ENCODE assay signal across 21 cellular contexts in the genomic region with DNA sequence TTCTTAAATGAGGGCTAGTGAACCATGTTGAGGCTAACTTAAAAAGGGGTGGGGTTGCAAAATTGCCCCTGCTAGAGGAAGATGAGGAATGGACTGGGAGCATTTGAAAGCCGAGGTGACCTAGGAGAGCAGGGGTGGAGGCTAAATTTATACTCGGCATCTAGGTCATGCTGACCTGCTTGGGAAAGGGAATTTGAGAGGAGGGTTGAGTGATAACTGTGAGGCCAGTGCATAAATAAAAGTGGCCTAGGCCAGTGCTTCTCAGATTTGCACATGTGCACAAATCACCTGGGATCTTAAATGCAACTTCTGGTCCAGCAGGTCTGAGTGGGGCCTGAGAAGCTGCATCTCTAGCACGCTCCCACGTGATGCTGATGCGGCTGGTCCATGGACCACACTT.
"Had no signal": no experiment of that assay in that cellular context is flagged by ENCODE, and none has a peak within 500 bp of the region (broad histone marks: within the 10 kb centered on the region; RNA-seq: fewer than 3 reads in every experiment).

No MANE protein-coding gene starts in this region.

- H3K9me3 ChIP-seq: adrenal gland, ascending aorta, pancreas, testis had no signal

- H3K9me3 Mint-ChIP-seq: activated CD4-positive, alpha-beta T cell treated with anti-CD3 and anti-CD28 coated beads, Interleukin-2, amount 10 ng/mL, durations not matched to agents 7 days and 5 days; activated naive CD4-positive, alpha-beta T cell treated with anti-CD3 and anti-CD28 coated beads, Interleukin-2, amount 50 U/mL, for 24 hours; activated T-helper 1 cell treated with anti-CD3 and anti-CD28 coated beads, Interleukin-12 subunit alpha, Interleukin-12 subunit beta, Interleukin-2, Interleukin-4 antibody, amounts not matched to agents 30 ng/mL and 10 ng/mL and 1 ng/mL, durations not matched to agents 14 hours and 24 hours and 36 hours; central memory CD8-positive, alpha-beta T cell; natural killer cell treated with Interleukin-12 subunit alpha and Interleukin-12 subunit beta and Interleukin-15 and Interleukin-18, amount 100 ng/mL, for 72 hours; type B pancreatic cell had no signal

- H3K4me3 Mint-ChIP-seq: activated CD4-positive, alpha-beta T cell treated with anti-CD3 and anti-CD28 coated beads, Interleukin-2, amount 10 ng/mL, durations not matched to agents 7 days and 5 days; activated CD8-positive, alpha-beta T cell treated with anti-CD3 and anti-CD28 coated beads, Interleukin-2, amount 10 ng/mL, durations not matched to agents 7 days and 5 days; activated naive CD4-positive, alpha-beta T cell treated with anti-CD3 and anti-CD28 coated beads, Interleukin-2, amount 50 U/mL, for 24 hours; activated T-helper 1 cell treated with anti-CD3 and anti-CD28 coated beads, Interleukin-12 subunit alpha, Interleukin-12 subunit beta, Interleukin-2, Interleukin-4 antibody, amounts not matched to agents 30 ng/mL and 10 ng/mL and 1 ng/mL, durations not matched to agents 14 hours and 24 hours and 36 hours; central memory CD8-positive, alpha-beta T cell; endodermal cell; natural killer cell treated with Interleukin-12 subunit alpha and Interleukin-12 subunit beta and Interleukin-15 and Interleukin-18, amount 100 ng/mL, for 72 hours; type B pancreatic cell had no signal

- H3K4me1 Mint-ChIP-seq: activated CD4-positive, alpha-beta T cell treated with anti-CD3 and anti-CD28 coated beads, Interleukin-2, amount 10 ng/mL, durations not matched to agents 7 days and 5 days; activated naive CD4-positive, alpha-beta T cell treated with anti-CD3 and anti-CD28 coated beads, Interleukin-2, amount 50 U/mL, for 24 hours; central memory CD8-positive, alpha-beta T cell; endodermal cell had no signal

- H3K27ac Mint-ChIP-seq: activated CD4-positive, alpha-beta T cell treated with anti-CD3 and anti-CD28 coated beads, Interleukin-2, amount 10 ng/mL, durations not matched to agents 7 days and 5 days; activated CD8-positive, alpha-beta T cell treated with anti-CD3 and anti-CD28 coated beads, Interleukin-2, amount 10 ng/mL, durations not matched to agents 7 days and 5 days; activated naive CD4-positive, alpha-beta T cell treated with anti-CD3 and anti-CD28 coated beads, Interleukin-2, amount 50 U/mL, for 24 hours; activated T-helper 1 cell treated with anti-CD3 and anti-CD28 coated beads, Interleukin-12 subunit alpha, Interleukin-12 subunit beta, Interleukin-2, Interleukin-4 antibody, amounts not matched to agents 30 ng/mL and 10 ng/mL and 1 ng/mL, durations not matched to agents 14 hours and 24 hours and 36 hours; endodermal cell; natural killer cell treated with Interleukin-12 subunit alpha and Interleukin-12 subunit beta and Interleukin-15 and Interleukin-18, amount 100 ng/mL, for 72 hours; type B pancreatic cell had no signal

- H3K36me3 Mint-ChIP-seq: activated naive CD4-positive, alpha-beta T cell treated with anti-CD3 and anti-CD28 coated beads, Interleukin-2, amount 50 U/mL, for 24 hours; natural killer cell treated with Interleukin-12 subunit alpha and Interleukin-12 subunit beta and Interleukin-15 and Interleukin-18, amount 100 ng/mL, for 72 hours; type B pancreatic cell had no signal

- DNase-seq: activated CD4-positive, alpha-beta T cell treated with anti-CD3 and anti-CD28 coated beads, Interleukin-2, amount 10 ng/mL, durations not matched to agents 7 days and 5 days; activated CD8-positive, alpha-beta T cell treated with anti-CD3 and anti-CD28 coated beads, Interleukin-2, amount 10 ng/mL, durations not matched to agents 7 days and 5 days; activated gamma-delta T cell; endodermal cell; kidney; pancreas; stimulated activated CD4-positive, alpha-beta T cell treated with anti-CD3 and anti-CD28 coated beads, Interleukin-2, amount 100 ng/mL, for 48 hours; stimulated activated CD8-positive, alpha-beta memory T cell treated with anti-CD3 and anti-CD28 coated beads, Interleukin-4, amount 100 ng/mL, for 48 hours; stimulated activated naive CD4-positive, alpha-beta T cell had no signal

- H3K27me3 ChIP-seq: adrenal gland, ascending aorta, pancreas, testis had no signal

- H3K4me3 ChIP-seq: adrenal gland, ascending aorta, lung, pancreas, SK-N-MC, testis had no signal

- H3K36me3 ChIP-seq: adrenal gland, ascending aorta, pancreas had no signal

- H3K4me1 ChIP-seq: pancreas had no signal

- H3K27ac ChIP-seq: adrenal gland, epithelial cell of prostate, pancreas, SK-N-MC, testis had no signal

- ATAC-seq: activated CD4-positive, CD25-positive, alpha-beta regulatory T cell treated with anti-CD3 and anti-CD28 coated beads, Interleukin-2, amount 50 U/mL, for 24 hours; activated CD8-positive, alpha-beta T cell treated with anti-CD3 and anti-CD28 coated beads, Interleukin-2, amount 10 ng/mL, durations not matched to agents 7 days and 5 days had no signal
